Comparison of ENCODE assay signal across 13 cellular contexts in genomic region chr10:103188853-103189252, GRCh38. TPM values are rescaled to one million over a fixed set of nuclear protein-coding genes. Genes with fewer than 3 reads are reported as not detected.
DNase-seq lines count a peak whose midpoint lies in the region; ATAC-seq, FAIRE-seq and TF ChIP-seq lines count a peak whose summit lies in the region.
"Had no signal": no experiment of that assay in that cellular context is flagged by ENCODE, and none has a peak within 500 bp of the region (broad histone marks: within the 10 kb centered on the region; RNA-seq: fewer than 3 reads in every experiment).

No MANE protein-coding gene starts in this region.

- TF ChIP-seq CTCF in VCaP (conservative IDR thresholded peaks at IDR 0.05): no peak

- no peak for ATAC-seq in GM18498 (IDR thresholded peaks at IDR 0.05; ENCODE audit: unreplicated experiment)

- peak overlapping the region; percentile 14 for H3K9ac ChIP-seq in skeletal muscle satellite cell (ENCODE audit: low read depth, low read length)

- H3K27ac ChIP-seq in VCaP: peak overlapping the region; percentile 56

- DNase-seq in iris pigment epithelial cell (ENCODE audit: low read depth) (peak; percentile 47), NCI-H128 (lab: John Stamatoyannopoulos, UW; ENCODE audit: unreplicated experiment) (no peak), germinal center (ENCODE audit: low spot score) (no peak)
- DNase-seq: activated CD4-positive, alpha-beta T cell treated with anti-CD3 and anti-CD28 coated beads for 4 hours; NCI-H187; stimulated activated CD4-positive, alpha-beta T cell treated with anti-CD3 and anti-CD28 coated beads, Interleukin-4, amount 100 ng/mL, for 1 hour; stimulated activated naive CD4-positive, alpha-beta T cell treated with Interleukin-2 at 50 U/mL for 16 hours had no signal

- H3K9me3 ChIP-seq in skeletal muscle satellite cell (replicated peaks; ENCODE audit: low read length): no peaks in the 10 kb centered on the region

- FAIRE-seq in G401.6 (lab: Jason Lieb, UNC): peak; percentile 15

- H3K27me3 ChIP-seq in skeletal muscle satellite cell (ENCODE audit: control insufficient read depth, insufficient read depth, low read length): no peaks in the 10 kb centered on the region

- H3K4me2 ChIP-seq in skeletal muscle satellite cell (ENCODE audit: low read length): peak overlapping the region; percentile 67

- H3K4me3 ChIP-seq in skeletal muscle satellite cell (ENCODE audit: low read length): peak overlapping the region; percentile 59

- peaks cover 38% of the 10 kb centered on the region for H3K4me1 ChIP-seq in skeletal muscle satellite cell (ENCODE audit: control insufficient read depth, insufficient read depth, low read length)

- H3K36me3 ChIP-seq in skeletal muscle satellite cell (ENCODE audit: insufficient read depth, low read length): peaks cover 10% of the 10 kb centered on the region

RNA-seq across cellular contexts. Expression of gene NT5C2, which starts 4.2 kb away (rescaled TPM):
- 22.1 and 35.4 TPM in 2 replicates for total RNA-seq in skeletal muscle satellite cell (2012; rRNA removed)

RNA-seq across cellular contexts. Expression of gene RPEL1, which starts 56.8 kb away (rescaled TPM):
- total RNA-seq in skeletal muscle satellite cell (2012; rRNA removed): under 0.01 and 0.25 TPM in 2 replicates
- total RNA-seq: omental fat pad; T-helper 1 cell treated with Interleukin-12 subunit alpha and Interleukin-12 subunit beta and Interleukin-4 antibody, amounts not matched to agents 30 ng/mL and 1 ng/mL, for 36 hours had no signal
